ENCODE assay signal across 25 cellular contexts in genomic region chr10:86775859-86776180, GRCh38. TPM values are rescaled to one million over a fixed set of nuclear protein-coding genes. Genes with fewer than 3 reads are reported as not detected.
DNase-seq lines count a peak whose midpoint lies in the region; ATAC-seq and TF ChIP-seq lines count a peak whose summit lies in the region.
"Had no signal": no experiment of that assay in that cellular context is flagged by ENCODE, and none has a peak within 500 bp of the region (broad histone marks: within the 10 kb centered on the region; RNA-seq: fewer than 3 reads in every experiment).

No MANE protein-coding gene starts in this region.

- ATAC-seq in GM21390 (IDR thresholded peaks at IDR 0.05; ENCODE audit: unreplicated experiment) = no peak
- no peak for ATAC-seq in GM18520 (IDR thresholded peaks at IDR 0.05; ENCODE audit: unreplicated experiment)
- ATAC-seq: CD8-positive, alpha-beta T cell; Panc1 had no signal

- H3K9me3 ChIP-seq in cardiac muscle cell (ENCODE audit: low read depth) (no peaks in the 10 kb centered on the region), colonic mucosa (no peaks in the 10 kb centered on the region), esophagus squamous epithelium (no peaks in the 10 kb centered on the region)
- H3K9me3 ChIP-seq: left ventricle myocardium inferior, mucosa of descending colon, upper lobe of left lung had no signal

- H3K36me3 Mint-ChIP-seq in mesothelial cell of epicardium = peaks cover 12% of the 10 kb centered on the region
- H3K36me3 Mint-ChIP-seq: activated naive CD4-positive, alpha-beta T cell treated with anti-CD3 and anti-CD28 coated beads, Interleukin-2, amount 10 ng/mL, durations not matched to agents 7 days and 5 days; CD8-positive, alpha-beta T cell had no signal

- H3K4me1 Mint-ChIP-seq in mesothelial cell of epicardium = peaks cover 20% of the 10 kb centered on the region
- H3K4me1 Mint-ChIP-seq: activated naive CD4-positive, alpha-beta T cell treated with anti-CD3 and anti-CD28 coated beads, Interleukin-2, amount 10 ng/mL, durations not matched to agents 7 days and 5 days had no signal

- no peak for TF ChIP-seq POLR2A in esophagus squamous epithelium (IDR thresholded peaks at IDR 0.05)

- peaks cover 9% of the 10 kb centered on the region for H3K9me3 Mint-ChIP-seq in mesothelial cell of epicardium
- H3K9me3 Mint-ChIP-seq: activated naive CD4-positive, alpha-beta T cell treated with anti-CD3 and anti-CD28 coated beads, Interleukin-2, amount 10 ng/mL, durations not matched to agents 7 days and 5 days; CD8-positive, alpha-beta T cell; T-helper 1 cell treated with Interleukin-12 subunit alpha and Interleukin-12 subunit beta and Interleukin-4 antibody, amounts not matched to agents 30 μg/mL and 1 μg/mL, for 36 hours had no signal

- H3K4me3 ChIP-seq in cardiac muscle cell (no peak overlapping the region), colonic mucosa (no peak overlapping the region), esophagus squamous epithelium (no peak overlapping the region)
- H3K4me3 ChIP-seq: left ventricle myocardium inferior, mucosa of descending colon, psoas muscle, upper lobe of left lung had no signal

- H3K27ac Mint-ChIP-seq in mesothelial cell of epicardium = peak overlapping the region; percentile 75
- H3K27ac Mint-ChIP-seq: activated naive CD4-positive, alpha-beta T cell treated with anti-CD3 and anti-CD28 coated beads, Interleukin-2, amount 10 ng/mL, durations not matched to agents 7 days and 5 days; CD8-positive, alpha-beta T cell; T-helper 1 cell treated with Interleukin-12 subunit alpha and Interleukin-12 subunit beta and Interleukin-4 antibody, amounts not matched to agents 30 μg/mL and 1 μg/mL, for 36 hours had no signal

- WGBS in esophagus squamous epithelium, 2 donors = 67 to 81% methylated on average over 3 of the region's 3 CpGs

- H3K27me3 ChIP-seq in cardiac muscle cell (no peaks in the 10 kb centered on the region), colonic mucosa (no peaks in the 10 kb centered on the region), esophagus squamous epithelium (no peaks in the 10 kb centered on the region)
- H3K27me3 ChIP-seq: foreskin keratinocyte, upper lobe of left lung had no signal

- H3K27me3 Mint-ChIP-seq in mesothelial cell of epicardium (ENCODE audit: low read depth) = no peaks in the 10 kb centered on the region
- H3K27me3 Mint-ChIP-seq: activated naive CD4-positive, alpha-beta T cell treated with anti-CD3 and anti-CD28 coated beads, Interleukin-2, amount 10 ng/mL, durations not matched to agents 7 days and 5 days had no signal

- H3K36me3 ChIP-seq in cardiac muscle cell = no peaks in the 10 kb centered on the region
- no peaks in the 10 kb centered on the region for H3K36me3 ChIP-seq in colonic mucosa
- H3K36me3 ChIP-seq in esophagus squamous epithelium = no peaks in the 10 kb centered on the region
- H3K36me3 ChIP-seq: left ventricle myocardium inferior, upper lobe of left lung had no signal

- H3K27ac ChIP-seq in cardiac muscle cell = peak overlapping the region; percentile 15
- H3K27ac ChIP-seq in colonic mucosa = peak overlapping the region; percentile 1
- peak overlapping the region in 2 of 4 donors; percentile 2 to 13 for H3K27ac ChIP-seq in esophagus squamous epithelium
- H3K27ac ChIP-seq: epithelial cell of prostate, foreskin keratinocyte, left ventricle myocardium inferior, upper lobe of left lung had no signal

- H3K9ac ChIP-seq in colonic mucosa (ENCODE audit: low read depth in 2 of 2, low read length in 2 of 2) = no peak overlapping the region

- intact Hi-C loops in cardiac septum (cut with DNase I) (no loop called here), colonic mucosa (cut with DNase I) (no loop called here), esophagus squamous epithelium (cut with DNase I) (no loop called here)

- no peak for DNase-seq in cardiac muscle cell (ENCODE audit: low read depth in 1 of 2, low spot score in 1 of 2)
- no peak for DNase-seq in cardiac septum (ENCODE audit: low spot score)
- DNase-seq in colonic mucosa = no peak
- no peak for DNase-seq in mesothelial cell of epicardium (ENCODE audit: low spot score in 2 of 2, unreplicated experiment in 2 of 2)
- no peak for DNase-seq in stimulated activated CD4-positive, alpha-beta T cell treated with anti-CD3 and anti-CD28 coated beads, Interleukin-12 subunit alpha, Interleukin-12 subunit beta, amount 100 ng/mL, for 4 hours
- DNase-seq in esophagus squamous epithelium (lab: John Stamatoyannopoulos, UW) = no peak
- DNase-seq: activated naive CD4-positive, alpha-beta T cell treated with anti-CD3 and anti-CD28 coated beads, Interleukin-2, amount 10 ng/mL, durations not matched to agents 7 days and 5 days; amniotic stem cell; CD8-positive, alpha-beta T cell; central memory CD4-positive, alpha-beta T cell; DMS153; immature natural killer cell; left ventricle myocardium inferior; mucosa of descending colon; NCI-H1092; NCI-H187 treated with DMSO at 0.1 percent for 48 hours; NCI-H526; psoas muscle; upper lobe of left lung had no signal

- no peak overlapping the region for H3K4me3 Mint-ChIP-seq in mesothelial cell of epicardium
- H3K4me3 Mint-ChIP-seq: activated naive CD4-positive, alpha-beta T cell treated with anti-CD3 and anti-CD28 coated beads, Interleukin-2, amount 10 ng/mL, durations not matched to agents 7 days and 5 days; CD8-positive, alpha-beta T cell; immature natural killer cell; T-helper 1 cell treated with Interleukin-12 subunit alpha and Interleukin-12 subunit beta and Interleukin-4 antibody, amounts not matched to agents 30 μg/mL and 1 μg/mL, for 36 hours had no signal

- TF ChIP-seq CTCF in cardiac muscle cell (IDR thresholded peaks at IDR 0.05; ENCODE audit: low read depth, low read length) (no peak), colonic mucosa (IDR thresholded peaks at IDR 0.05) (no peak), mesothelial cell of epicardium (IDR thresholded peaks at IDR 0.05; ENCODE audit: unreplicated experiment) (no peak), esophagus squamous epithelium (IDR thresholded peaks at IDR 0.05) (no peak)

- H3K4me1 ChIP-seq in cardiac muscle cell (ENCODE audit: low read depth) = peaks cover 22% of the 10 kb centered on the region
- no peaks in the 10 kb centered on the region for H3K4me1 ChIP-seq in colonic mucosa
- peaks cover 0 to 40% (median 0%) of the 10 kb centered on the region in 3 donors for H3K4me1 ChIP-seq in esophagus squamous epithelium

RNA-seq across cellular contexts. Expression of gene BMPR1A, which starts 19.4 kb away (rescaled TPM):
- 37.0 and 39.4 TPM in 2 replicates for total RNA-seq in cardiac muscle cell
- polyA plus RNA-seq in cardiac muscle cell = 35.6 and 54.2 TPM in 2 replicates
- total RNA-seq in cardiac septum = 60.0 TPM
- total RNA-seq in colonic mucosa = 10 to 100 TPM; 37.4 to 50.9 TPM
- total RNA-seq in mesothelial cell of epicardium = 96.1 to 106 TPM (median 100.0 TPM) in 3 replicates
- total RNA-seq in esophagus squamous epithelium = 10 to 100 TPM in 3 of 4 donors, 1 to 10 TPM in 1; 5.2 to 40.2 (median 26.0) TPM
